18 cellular contexts compared by ENCODE assay signal in the genomic region with DNA sequence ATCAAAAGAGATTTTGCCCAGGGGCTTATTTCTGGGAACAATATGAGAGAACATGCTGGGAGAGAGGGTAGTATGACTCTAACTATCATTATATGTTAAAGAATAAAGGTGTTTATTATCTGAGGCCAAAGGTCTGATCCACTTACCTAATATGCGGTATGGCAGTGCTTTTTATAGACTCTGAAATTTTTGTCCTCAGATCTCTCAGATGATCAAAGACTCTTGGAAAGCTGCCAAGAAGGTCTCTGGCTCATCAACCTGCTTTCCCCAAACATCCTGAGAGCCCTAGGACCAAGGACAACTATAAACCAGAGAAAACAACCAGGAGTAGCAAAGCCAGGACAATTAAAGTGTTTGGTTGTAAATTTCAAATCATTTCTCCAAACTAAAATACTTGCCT.
DNase-seq lines count a peak whose midpoint lies in the region; ATAC-seq, FAIRE-seq and TF ChIP-seq lines count a peak whose summit lies in the region.
"Had no signal": no experiment of that assay in that cellular context is flagged by ENCODE, and none has a peak within 500 bp of the region (broad histone marks: within the 10 kb centered on the region; RNA-seq: fewer than 3 reads in every experiment).

No MANE protein-coding gene starts in this region.

- WGBS in small intestine, 3 donors = 8 to 56% (median 46%) methylated on average over 1 of the region's 1 CpG

- H3K36me3 ChIP-seq in bronchial epithelial cell (ENCODE audit: control insufficient read depth, insufficient read depth, low read length) (no peaks in the 10 kb centered on the region), small intestine (ENCODE audit: control insufficient read depth in 2 of 2, insufficient read depth in 2 of 2, low read length in 2 of 2) (no peaks in the 10 kb centered on the region)
- H3K36me3 ChIP-seq: gastroesophageal sphincter had no signal

- DNase-seq in NCI-H82 (lab: John Stamatoyannopoulos, UW) = peak; percentile 73
- DNase-seq in NCI-H82 treated with DMSO at 0.1 percent for 48 hours (lab: John Stamatoyannopoulos, UW; ENCODE audit: unreplicated experiment) = no peak
- DNase-seq in NCI-H2227 (lab: John Stamatoyannopoulos, UW; ENCODE audit: unreplicated experiment) = peak; percentile 85
- peak; percentile 2 for DNase-seq in bronchial epithelial cell (ENCODE audit: low read depth)
- peak; percentile 59 for DNase-seq in small intestine
- DNase-seq in cerebellar nuclear complex (lab: John Stamatoyannopoulos, UW) = no peak
- DNase-seq in anterior cingulate cortex (lab: John Stamatoyannopoulos, UW) = no peak
- DNase-seq: ACHN; activated CD4-positive, alpha-beta T cell treated with anti-CD3 and anti-CD28 coated beads, Interleukin-2, amount 10 ng/mL, durations not matched to agents 24 days and 14 days; Caco-2; effector memory CD4-positive, alpha-beta T cell; islet precursor cell; NCI-H1436; stimulated activated CD8-positive, alpha-beta memory T cell treated with anti-CD3 and anti-CD28 coated beads, Interleukin-4, amount 100 ng/mL, for 48 hours; trophoblast cell had no signal

- no peak overlapping the region for H3K27ac ChIP-seq in small intestine (ENCODE audit: low read depth in 1 of 2, low read length in 1 of 2)
- H3K27ac ChIP-seq: gastroesophageal sphincter, PC-9 had no signal

- H3K4me3 ChIP-seq in bronchial epithelial cell (ENCODE audit: low read depth, low read length) = no peak overlapping the region
- no peak overlapping the region for H3K4me3 ChIP-seq in small intestine (ENCODE audit: low read depth in 1 of 2, low read length in 2 of 2)
- H3K4me3 ChIP-seq: gastroesophageal sphincter, PC-9 had no signal

- TF ChIP-seq CTCF in bronchial epithelial cell (IDR thresholded peaks at IDR 0.05; ENCODE audit: insufficient read depth, low read length, severe bottlenecking) = no peak

- H3K9me3 ChIP-seq in small intestine (ENCODE audit: control insufficient read depth, low read depth) = no peaks in the 10 kb centered on the region
- H3K9me3 ChIP-seq: Caco-2, gastroesophageal sphincter had no signal

- ATAC-seq in HG03565 (IDR thresholded peaks at IDR 0.05; ENCODE audit: unreplicated experiment) = no peak
- ATAC-seq: gastroesophageal sphincter had no signal

- no peak for FAIRE-seq in bronchial epithelial cell (lab: Jason Lieb, UNC)
- FAIRE-seq in small intestine (lab: Jason Lieb, UNC) = no peak

- peaks cover 0 to 5% of the 10 kb centered on the region in 2 donors for H3K4me1 ChIP-seq in small intestine (ENCODE audit: control insufficient read depth in 2 of 2, insufficient read depth in 1 of 2, low read depth in 1 of 2, low read length in 1 of 2)
- H3K4me1 ChIP-seq: Caco-2 had no signal

- H3K27me3 ChIP-seq in bronchial epithelial cell (ENCODE audit: control insufficient read depth, insufficient read depth, low read length) (no peaks in the 10 kb centered on the region), small intestine (ENCODE audit: control insufficient read depth in 2 of 2, insufficient read depth in 2 of 2, low read length in 2 of 2) (no peaks in the 10 kb centered on the region)
- H3K27me3 ChIP-seq: gastroesophageal sphincter had no signal

Comparison
In these comparisons a context has a peak if more than half of its experiments do, and no peak if none do; other contexts are left out.
1. DNase-seq: peak in NCI-H82 (single experiment), NCI-H2227 (single experiment), bronchial epithelial cell (single experiment) and small intestine (single experiment); none in NCI-H82 treated with DMSO at 0.1 percent for 48 hours (single experiment), cerebellar nuclear complex (0 of 2) and anterior cingulate cortex (0 of 58).